In the genomic region with DNA sequence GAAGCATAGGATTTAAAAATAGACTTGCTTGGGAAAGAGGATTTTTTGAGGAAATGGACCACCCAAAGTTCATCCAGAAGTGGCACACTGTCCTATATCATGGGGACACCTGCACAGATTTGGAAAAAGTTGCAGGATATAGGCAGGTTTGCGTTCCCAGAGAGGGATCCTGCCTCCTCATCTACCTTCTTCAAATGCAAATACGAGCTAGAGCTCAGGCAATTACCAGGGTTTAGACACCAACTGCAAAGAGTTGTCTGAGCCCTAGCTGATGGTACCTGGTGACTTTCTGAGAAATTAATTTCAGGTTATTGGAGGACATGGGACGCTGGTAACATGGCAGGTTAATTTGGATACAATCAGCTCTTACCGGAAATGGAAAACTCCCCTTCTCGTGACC, we compare ENCODE assay signal across 34 cellular contexts.
"Had no signal": no experiment of that assay in that cellular context is flagged by ENCODE, and none has a peak within 500 bp of the region (broad histone marks: within the 10 kb centered on the region; RNA-seq: fewer than 3 reads in every experiment).

No MANE protein-coding gene starts in this region.

- H3K27ac ChIP-seq: KMS-11 had no signal

- H3K4me3 ChIP-seq: MG63 had no signal

- H3K4me2 ChIP-seq: KMS-11 had no signal

- H3K9me3 ChIP-seq: MG63 had no signal

- H3K36me3 ChIP-seq: MG63 had no signal

- H3K9ac ChIP-seq: KMS-11 had no signal

- DNase-seq: Karpas-422, Kasumi-1, MG63, MM.1S, MV-4-11, NCI-H1048, NCI-H1092, NCI-H1092 treated with DMSO at 0.1 percent for 48 hours, NCI-H1105, NCI-H1105 treated with DMSO at 0.1 percent for 48 hours, NCI-H1417 treated with DMSO at 0.1 percent for 48 hours, NCI-H1436, NCI-H1436 treated with DMSO at 0.1 percent for 48 hours, NCI-H146, NCI-H1694, NCI-H1694 treated with DMSO at 0.1 percent for 48 hours, NCI-H187, NCI-H187 treated with DMSO at 0.1 percent for 48 hours, NCI-H1930, NCI-H2029, NCI-H2029 treated with DMSO at 0.1 percent for 48 hours, NCI-H2081, NCI-H2081 treated with DMSO at 0.1 percent for 48 hours, NCI-H2107, NCI-H2171, NCI-H2171 treated with DMSO at 0.1 percent for 48 hours, NCI-H2227 treated with DMSO at 0.1 percent for 48 hours, NCI-H226, NCI-H345, NCI-H446, NCI-H446 treated with DMSO at 0.1 percent for 48 hours, NCI-H510A, NCI-H510A treated with DMSO at 0.1 percent for 48 hours had no signal

- H3K27me3 ChIP-seq: MG63 had no signal
